Comparison of ENCODE assay signal across 17 cellular contexts in genomic region chr18:45478889-45479288, GRCh38.
DNase-seq lines count a peak whose midpoint lies in the region; ATAC-seq and TF ChIP-seq lines count a peak whose summit lies in the region.
"Had no signal": no experiment of that assay in that cellular context is flagged by ENCODE, and none has a peak within 500 bp of the region (broad histone marks: within the 10 kb centered on the region; RNA-seq: fewer than 3 reads in every experiment).

No MANE protein-coding gene starts in this region.

- TF ChIP-seq CTCF in colonic mucosa (IDR thresholded peaks at IDR 0.05): no peak
- no peak for TF ChIP-seq CTCF in mucosa of descending colon (IDR thresholded peaks at IDR 0.05)
- no peak for TF ChIP-seq CTCF in transverse colon (IDR thresholded peaks at IDR 0.05)

- no peaks in the 10 kb centered on the region for H3K27me3 ChIP-seq in colonic mucosa
- H3K27me3 ChIP-seq in transverse colon: no peaks in the 10 kb centered on the region
- H3K27me3 ChIP-seq: BLaER1 treated with 17β-estradiol and CSF1 and Interleukin-3, amounts not matched to agents 10 nM and 100 nM had no signal

- H3K4me1 ChIP-seq in colonic mucosa (no peaks in the 10 kb centered on the region), mucosa of descending colon (ENCODE audit: low read depth) (no peaks in the 10 kb centered on the region), transverse colon (peaks cover 0 to 23% (median 5%) of the 10 kb centered on the region in 4 donors)
- H3K4me1 ChIP-seq: BLaER1 treated with 17β-estradiol and CSF1 and Interleukin-3, amounts not matched to agents 10 nM and 100 nM; Caco-2 had no signal

- intact Hi-C loops in colonic mucosa (cut with DNase I): no loop called here
- intact Hi-C loops in mucosa of descending colon (cut with DNase I, micrococcal nuclease): no loop called here
- intact Hi-C loops in transverse colon (cut with DNase I; ENCODE audit: low total_unique reads): no loop called here

- 51 to 76% methylated on average over 3 of the region's 3 CpGs for WGBS in transverse colon (ENCODE audit: low coverage in 1 of 2), 2 donors

- H3K9ac ChIP-seq in colonic mucosa (ENCODE audit: low read depth in 2 of 2, low read length in 2 of 2): no peak overlapping the region
- H3K9ac ChIP-seq: BLaER1 treated with 17β-estradiol and CSF1 and Interleukin-3, amounts not matched to agents 10 nM and 100 nM had no signal

- no peak for TF ChIP-seq EP300 in transverse colon (IDR thresholded peaks at IDR 0.05; ENCODE audit: low read depth)

- peak; percentile 81 for ATAC-seq in mucosa of descending colon
- ATAC-seq: CD8-positive, alpha-beta T cell; GM12878 had no signal

- H3K4me3 ChIP-seq in colonic mucosa (no peak overlapping the region), mucosa of descending colon (no peak overlapping the region), transverse colon (no peak overlapping the region)
- H3K4me3 ChIP-seq: BLaER1 treated with 17β-estradiol and CSF1 and Interleukin-3, amounts not matched to agents 10 nM and 100 nM; GM12878 had no signal

- H3K27ac ChIP-seq in colonic mucosa (no peak overlapping the region), transverse colon (no peak overlapping the region)
- H3K27ac ChIP-seq: BLaER1 treated with 17β-estradiol and CSF1 and Interleukin-3, amounts not matched to agents 10 nM and 100 nM; C4-2B had no signal

- DNase-seq in colonic mucosa (peak; percentile 42), mucosa of descending colon (peak in 1 of 3 donors; percentile 74), transverse colon (peak; percentile 37), HuH-7 (ENCODE audit: low spot score) (no peak), SK-N-DZ (ENCODE audit: low spot score) (no peak)
- no peak for DNase-seq in NK-92 treated with Interleukin-12 subunit alpha and Interleukin-12 subunit beta, amount 100 ng/mL, for 24 hours (lab: John Stamatoyannopoulos, UW)
- DNase-seq: 8988T; ACHN; Caco-2; Calu3; CD4-positive, alpha-beta T cell; CD8-positive, alpha-beta T cell; DMS79 treated with DMSO at 0.1 percent for 48 hours; GF-D8 had no signal

- in situ Hi-C loops in transverse colon (cut with MboI; ENCODE audit: low pct_ligation_motif_present in 1 of 4, low pct_unique_long_range_greater_than_20kb in 1 of 4, low sequenced_read_pairs in 3 of 4): no loop called here

- H3K9me3 ChIP-seq in colonic mucosa (no peaks in the 10 kb centered on the region), mucosa of descending colon (no peaks in the 10 kb centered on the region), transverse colon (no peaks in the 10 kb centered on the region)
- H3K9me3 ChIP-seq: Caco-2 had no signal

- no peak for TF ChIP-seq POLR2A in transverse colon (IDR thresholded peaks at IDR 0.05)

- H3K36me3 ChIP-seq in colonic mucosa (no peaks in the 10 kb centered on the region), mucosa of descending colon (ENCODE audit: low read depth) (no peaks in the 10 kb centered on the region), transverse colon (no peaks in the 10 kb centered on the region)
- H3K36me3 ChIP-seq: BLaER1 treated with 17β-estradiol and CSF1 and Interleukin-3, amounts not matched to agents 10 nM and 100 nM had no signal

Comparison
In these comparisons a context has a peak if more than half of its experiments do, and no peak if none do; other contexts are left out.
1. DNase-seq: peak in colonic mucosa (single experiment) and transverse colon (single experiment); none in HuH-7 (single experiment), SK-N-DZ (single experiment) and NK-92 treated with Interleukin-12 subunit alpha and Interleukin-12 subunit beta, amount 100 ng/mL, for 24 hours (single experiment).